Comparison of ENCODE assay signal across 20 cellular contexts in the genomic region with DNA sequence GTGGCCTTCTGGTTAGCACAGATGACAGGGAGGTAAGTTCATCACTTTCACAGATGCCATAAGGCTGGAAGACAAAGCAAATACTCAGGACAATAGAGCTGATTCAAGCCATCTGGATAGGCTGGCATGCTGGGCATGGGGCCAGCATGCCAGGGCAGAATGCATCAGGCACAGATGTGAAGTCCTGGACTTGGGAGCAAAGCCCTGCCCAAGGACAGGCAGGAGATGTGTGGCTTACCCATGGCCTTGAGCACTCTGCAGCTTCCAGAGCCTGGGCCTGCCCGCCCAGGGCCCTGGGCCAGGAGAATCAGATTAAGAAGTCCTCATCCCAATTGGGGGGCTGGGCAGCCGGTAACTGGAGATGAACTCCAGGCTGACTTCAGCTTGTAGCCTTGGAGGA.
A peak's percentile ranks its signal among the peaks of the same experiment; 100 is the strongest.
DNase-seq lines count a peak whose midpoint lies in the region; ATAC-seq and TF ChIP-seq lines count a peak whose summit lies in the region.
"Had no signal": no experiment of that assay in that cellular context is flagged by ENCODE, and none has a peak within 500 bp of the region (broad histone marks: within the 10 kb centered on the region; RNA-seq: fewer than 3 reads in every experiment).

No MANE protein-coding gene starts in this region.

- H3K9me3 ChIP-seq in breast epithelium: no peaks in the 10 kb centered on the region

- CTCF ChIA-PET in activated CD4-positive, alpha-beta memory T cell treated with anti-CD3 and anti-CD28 coated beads for 36 hours (lab: Charles Lee): no interaction called here

- TF ChIP-seq POLR2A in breast epithelium (IDR thresholded peaks at IDR 0.05): no peak

- no peak overlapping the region for H3K27ac ChIP-seq in breast epithelium
- H3K27ac ChIP-seq: RWPE1, tibial artery had no signal

- no peak overlapping the region for H3K27ac Mint-ChIP-seq in activated CD4-positive, alpha-beta memory T cell treated with anti-CD3 and anti-CD28 coated beads for 36 hours
- H3K27ac Mint-ChIP-seq: activated naive CD8-positive, alpha-beta T cell; naive thymus-derived CD8-positive, alpha-beta T cell; progenitor cell of endocrine pancreas had no signal

- no peak overlapping the region for H3K4me3 Mint-ChIP-seq in activated CD4-positive, alpha-beta memory T cell treated with anti-CD3 and anti-CD28 coated beads for 36 hours
- H3K4me3 Mint-ChIP-seq: activated naive CD8-positive, alpha-beta T cell; activated T-cell treated with anti-CD3 and anti-CD28 coated beads, Interleukin-2, amount 50 U/mL, for 4 hours; naive thymus-derived CD8-positive, alpha-beta T cell had no signal

- H3K36me3 Mint-ChIP-seq in activated CD4-positive, alpha-beta memory T cell treated with anti-CD3 and anti-CD28 coated beads for 36 hours: no peaks in the 10 kb centered on the region
- H3K36me3 Mint-ChIP-seq: activated naive CD8-positive, alpha-beta T cell; naive thymus-derived CD8-positive, alpha-beta T cell had no signal

- no peaks in the 10 kb centered on the region for H3K36me3 ChIP-seq in breast epithelium
- H3K36me3 ChIP-seq: tibial artery had no signal

- intact Hi-C loops in breast epithelium (cut with DNase I; ENCODE audit: low total_unique reads): no loop called here
- intact Hi-C loops in activated CD4-positive, alpha-beta memory T cell treated with anti-CD3 and anti-CD28 coated beads for 36 hours (cut with micrococcal nuclease): no loop called here

- DNase-seq in NCI-H1092 (lab: John Stamatoyannopoulos, UW): peak; percentile 65
- DNase-seq in NCI-H2196 treated with DMSO at 0.1 percent for 48 hours (lab: John Stamatoyannopoulos, UW; ENCODE audit: unreplicated experiment): peak; percentile 66
- DNase-seq in amygdala (lab: John Stamatoyannopoulos, UW): peak in 48 of 56 donors; percentile 10 to 82 (median 32)
- peak; percentile 99 for DNase-seq in pons (ENCODE audit: low spot score)
- no peak for DNase-seq in activated naive CD4-positive, alpha-beta T cell (lab: John Stamatoyannopoulos, UW)
- DNase-seq in breast epithelium (ENCODE audit: low spot score in 2 of 2): no peak
- no peak for DNase-seq in activated CD4-positive, alpha-beta memory T cell treated with anti-CD3 and anti-CD28 coated beads for 36 hours
- DNase-seq: activated T-cell treated with anti-CD3 and anti-CD28 coated beads, Interleukin-2, amount 50 U/mL, for 4 hours; erythroblast; Karpas-422; naive thymus-derived CD8-positive, alpha-beta T cell; NCI-H1436 treated with DMSO at 0.1 percent for 48 hours; stimulated activated CD4-positive, alpha-beta T cell treated with anti-CD3 and anti-CD28 coated beads, Interleukin-12 subunit alpha, Interleukin-12 subunit beta, amount 100 ng/mL, for 4 hours had no signal

- no peak for TF ChIP-seq CTCF in breast epithelium (IDR thresholded peaks at IDR 0.05)

- no peak for ATAC-seq in GM18519 (IDR thresholded peaks at IDR 0.05; ENCODE audit: low FRiP score, unreplicated experiment)
- ATAC-seq: activated T-cell treated with anti-CD3 and anti-CD28 coated beads, Interleukin-2, amount 50 U/mL, for 4 hours; HCT116; naive thymus-derived CD8-positive, alpha-beta T cell had no signal

- no peaks in the 10 kb centered on the region for H3K4me1 Mint-ChIP-seq in activated CD4-positive, alpha-beta memory T cell treated with anti-CD3 and anti-CD28 coated beads for 36 hours (ENCODE audit: low read depth)
- H3K4me1 Mint-ChIP-seq: naive thymus-derived CD8-positive, alpha-beta T cell had no signal

- POLR2A ChIA-PET in activated CD4-positive, alpha-beta memory T cell treated with anti-CD3 and anti-CD28 coated beads for 36 hours (lab: Charles Lee): no interaction called here

- no peaks in the 10 kb centered on the region for H3K9me3 Mint-ChIP-seq in activated CD4-positive, alpha-beta memory T cell treated with anti-CD3 and anti-CD28 coated beads for 36 hours

- no peak overlapping the region for H3K4me3 ChIP-seq in breast epithelium
- H3K4me3 ChIP-seq: lung, tibial artery had no signal

- no peaks in the 10 kb centered on the region for H3K27me3 ChIP-seq in breast epithelium

- peaks cover 4% of the 10 kb centered on the region for H3K27me3 Mint-ChIP-seq in activated CD4-positive, alpha-beta memory T cell treated with anti-CD3 and anti-CD28 coated beads for 36 hours

- H3K4me1 ChIP-seq in breast epithelium: no peaks in the 10 kb centered on the region
- H3K4me1 ChIP-seq: tibial artery had no signal

Comparison
In these comparisons a context has a peak if more than half of its experiments do, and no peak if none do; other contexts are left out.
1. DNase-seq: peak in NCI-H1092 (single experiment), NCI-H2196 treated with DMSO at 0.1 percent for 48 hours (single experiment), amygdala (48 of 56) and pons (single experiment); none in activated naive CD4-positive, alpha-beta T cell (0 of 4), breast epithelium (0 of 2) and activated CD4-positive, alpha-beta memory T cell treated with anti-CD3 and anti-CD28 coated beads for 36 hours (single experiment).